ENCODE assay signal across 8 cellular contexts in genomic region chr9:121213136-121213806, GRCh38. TPM values are rescaled to one million over a fixed set of nuclear protein-coding genes. Genes with fewer than 3 reads are reported as not detected.
DNase-seq lines count a peak whose midpoint lies in the region; ATAC-seq and TF ChIP-seq lines count a peak whose summit lies in the region.

No MANE protein-coding gene starts in this region.

- ATAC-seq in Panc1 = peak; percentile 99
- ATAC-seq in stimulated activated naive B cell treated with anti-CD40 and anti-IgM and Interleukin-4, amounts not matched to agents 10 μg/mL and 1 μg/mL and 100 μg/mL, for 72 hours (replicated peaks) = peak; percentile 68 to 76
- ATAC-seq in HG02610 (IDR thresholded peaks at IDR 0.05; ENCODE audit: unreplicated experiment) = no peak

- H3K9me2 ChIP-seq in neural cell (ENCODE audit: insufficient read depth, low read length) = no peaks in the 10 kb centered on the region

- H2AFZ ChIP-seq in KMS-11 (ENCODE audit: low read depth) (peak overlapping the region; percentile 94), neural cell (ENCODE audit: low read depth, low read length) (no peak overlapping the region)

- H4K20me1 ChIP-seq in KMS-11 (ENCODE audit: insufficient read depth) (no peaks in the 10 kb centered on the region), neural cell (ENCODE audit: insufficient read depth) (no peaks in the 10 kb centered on the region)

- H3K4me3 Mint-ChIP-seq in stimulated activated naive B cell treated with anti-CD40 and anti-IgM and Interleukin-4, amounts not matched to agents 10 μg/mL and 1 μg/mL and 100 μg/mL, for 72 hours = no peak overlapping the region

- no TSS peak for BruUV-seq in Panc1 (replicated peaks; lab: Mats Ljungman, UMichigan)

- intact Hi-C loops in Panc1 (cut with micrococcal nuclease; ENCODE audit: unreplicated experiment) = loop anchor here (2.0 to 5.0 kb wide), 2 partner anchors 69 to 186 kb away; no protein-coding TSS in a partner anchor

- DNase-seq in GM03348 (ENCODE audit: low spot score) (peak; percentile 91), Panc1 (ENCODE audit: low read depth, low spot score) (peak; percentile 64), activated T-helper 1 cell treated with Interleukin-2 at 50 U/mL for 16 hours (ENCODE audit: low read depth) (peak; percentile 43), fibroblast of pulmonary artery (ENCODE audit: low read depth) (peak; percentile 91)
- DNase-seq in stimulated activated naive B cell treated with anti-CD40 and anti-IgM and Interleukin-4, amounts not matched to agents 10 μg/mL and 1 μg/mL and 100 μg/mL, for 72 hours = peak; percentile 61

- TF ChIP-seq RAD21 in neural cell (conservative IDR thresholded peaks at IDR 0.05) = peak; percentile 85

- peaks cover 23 to 38% of the 10 kb centered on the region in 2 donors for H3K36me3 Mint-ChIP-seq in stimulated activated naive B cell treated with anti-CD40 and anti-IgM and Interleukin-4, amounts not matched to agents 10 μg/mL and 1 μg/mL and 100 μg/mL, for 72 hours

- H3K27ac ChIP-seq in KMS-11 = no peak overlapping the region
- H3K27ac ChIP-seq in Panc1 (ENCODE audit: low read length) = peak overlapping the region; percentile 74
- no peak overlapping the region for H3K27ac ChIP-seq in neural cell (ENCODE audit: low read length)

- no peak for TF ChIP-seq EP300 in neural cell (conservative IDR thresholded peaks at IDR 0.05; ENCODE audit: poor library complexity, severe bottlenecking)

- H3F3A ChIP-seq in neural cell (ENCODE audit: insufficient read depth, low read length, poor library complexity, severe bottlenecking) = no peaks in the 10 kb centered on the region

- H3K4me1 ChIP-seq in KMS-11 (ENCODE audit: low read depth, poor library complexity, severe bottlenecking) = peaks cover 9% of the 10 kb centered on the region
- H3K4me1 ChIP-seq in Panc1 (ENCODE audit: control insufficient read depth, insufficient read depth, low read length) = no peaks in the 10 kb centered on the region; the same call in 1 of the 2 replicates

- H3K4me3 ChIP-seq in KMS-11 (IDR thresholded peaks at IDR 0.05; ENCODE audit: insufficient read depth, low read depth, low read length) = no peak overlapping the region
- H3K4me3 ChIP-seq in Panc1 (ENCODE audit: low read depth in 2 of 2, low read length in 2 of 2) = no peak overlapping the region
- no peak overlapping the region for H3K4me3 ChIP-seq in fibroblast of pulmonary artery (replicated peaks; ENCODE audit: low read depth, low read length)
- H3K4me3 ChIP-seq in neural cell (ENCODE audit: low read length) = no peak overlapping the region

- no peaks in the 10 kb centered on the region for H3K36me3 ChIP-seq in KMS-11 (ENCODE audit: insufficient read depth)
- H3K36me3 ChIP-seq in Panc1 (ENCODE audit: control insufficient read depth, insufficient read depth, low read length) = no peaks in the 10 kb centered on the region
- H3K36me3 ChIP-seq in neural cell (ENCODE audit: insufficient read depth, low read length) = no peaks in the 10 kb centered on the region

- TF ChIP-seq CTCF in KMS-11 (conservative IDR thresholded peaks at IDR 0.05; ENCODE audit: low read depth, low read length) = peak; percentile 96
- peak; percentile 93 for TF ChIP-seq CTCF in Panc1 (IDR thresholded peaks at IDR 0.05)
- peak; percentile 97 for TF ChIP-seq CTCF in fibroblast of pulmonary artery (IDR thresholded peaks at IDR 0.05; ENCODE audit: low read length, missing control alignments)
- peak; percentile 84 for TF ChIP-seq CTCF in neural cell (IDR thresholded peaks at IDR 0.05; ENCODE audit: poor library complexity, severe bottlenecking)

- H3K27me3 ChIP-seq in KMS-11 (ENCODE audit: insufficient read depth, low read depth) (no peaks in the 10 kb centered on the region), Panc1 (ENCODE audit: control insufficient read depth, insufficient read depth, low read length) (no peaks in the 10 kb centered on the region), neural cell (ENCODE audit: insufficient read depth, low read depth, low read length) (no peaks in the 10 kb centered on the region)

- peak overlapping the region; percentile 79 for H3K27ac Mint-ChIP-seq in stimulated activated naive B cell treated with anti-CD40 and anti-IgM and Interleukin-4, amounts not matched to agents 10 μg/mL and 1 μg/mL and 100 μg/mL, for 72 hours

- in situ Hi-C loops in Panc1 (cut with HindIII; ENCODE audit: low pct_unique_long_range_greater_than_20kb, low sequenced_read_pairs) = no loop called here

- H3K9me3 ChIP-seq in Panc1 (ENCODE audit: control insufficient read depth, insufficient read depth, low read depth, low read length) (no peaks in the 10 kb centered on the region), neural cell (ENCODE audit: low read length) (no peaks in the 10 kb centered on the region)

- H3K27me3 Mint-ChIP-seq in stimulated activated naive B cell treated with anti-CD40 and anti-IgM and Interleukin-4, amounts not matched to agents 10 μg/mL and 1 μg/mL and 100 μg/mL, for 72 hours = no peaks in the 10 kb centered on the region

- peak overlapping the region; percentile 38 for H3K4me2 ChIP-seq in KMS-11
- no peak overlapping the region for H3K4me2 ChIP-seq in neural cell (ENCODE audit: low read length)

- H3K9me3 Mint-ChIP-seq in stimulated activated naive B cell treated with anti-CD40 and anti-IgM and Interleukin-4, amounts not matched to agents 10 μg/mL and 1 μg/mL and 100 μg/mL, for 72 hours = no peaks in the 10 kb centered on the region

- H3K9ac ChIP-seq in KMS-11 (no peak overlapping the region), neural cell (ENCODE audit: low read length) (no peak overlapping the region)

- H3K4me1 Mint-ChIP-seq in stimulated activated naive B cell treated with anti-CD40 and anti-IgM and Interleukin-4, amounts not matched to agents 10 μg/mL and 1 μg/mL and 100 μg/mL, for 72 hours = peaks cover 22 to 36% of the 10 kb centered on the region in 2 donors

- CTCF ChIA-PET in Panc1 (lab: Charles Lee) = interaction anchor here (0.7 to 1.6 kb wide), 2 partner anchors 106 to 226 kb away, joined by 3 to 6 read pairs; no protein-coding TSS in a partner anchor

- POLR2A ChIA-PET in Panc1 (lab: Charles Lee) = no interaction called here

- no peaks in the 10 kb centered on the region for H3K79me2 ChIP-seq in KMS-11 (ENCODE audit: insufficient read depth, low read depth)
- no peaks in the 10 kb centered on the region for H3K79me2 ChIP-seq in neural cell (replicated peaks; ENCODE audit: insufficient read depth, low read length)

TF ChIP-seq in neural cell, 6 proteins besides CTCF, POLR2A, EP300 and RAD21:
- peak; percentile 93 for TF ChIP-seq SMC3 (conservative IDR thresholded peaks at IDR 0.05; ENCODE audit: poor library complexity)
- no peak for TF ChIP-seq MXI1 (conservative IDR thresholded peaks at IDR 0.05; ENCODE audit: poor library complexity, severe bottlenecking)

RNA-seq across cellular contexts. Expression of gene RAB14, which starts 11.6 kb away (rescaled TPM):
- total RNA-seq in Panc1 (2021; ENCODE audit: unreplicated experiment) = 42.7 TPM
- 23.1 TPM for polyA plus RNA-seq in Panc1 (2012; ENCODE audit: insufficient read length)
- polyA plus RNA-seq in neural cell = 79.3 and 94.5 TPM in 2 replicates
- polyA minus RNA-seq in neural cell = 55.0 and 73.2 TPM in 2 replicates

RNA-seq across cellular contexts. Expression of gene GSN, which starts 54.7 kb away (rescaled TPM):
- 278 TPM for total RNA-seq in Panc1 (2021; ENCODE audit: unreplicated experiment)
- 483 TPM for polyA plus RNA-seq in Panc1 (2012; ENCODE audit: insufficient read length)
- polyA plus RNA-seq in neural cell = 2.4 and 7.7 TPM in 2 replicates
- polyA minus RNA-seq in neural cell = 2.2 and 4.4 TPM in 2 replicates
